In the genomic region with DNA sequence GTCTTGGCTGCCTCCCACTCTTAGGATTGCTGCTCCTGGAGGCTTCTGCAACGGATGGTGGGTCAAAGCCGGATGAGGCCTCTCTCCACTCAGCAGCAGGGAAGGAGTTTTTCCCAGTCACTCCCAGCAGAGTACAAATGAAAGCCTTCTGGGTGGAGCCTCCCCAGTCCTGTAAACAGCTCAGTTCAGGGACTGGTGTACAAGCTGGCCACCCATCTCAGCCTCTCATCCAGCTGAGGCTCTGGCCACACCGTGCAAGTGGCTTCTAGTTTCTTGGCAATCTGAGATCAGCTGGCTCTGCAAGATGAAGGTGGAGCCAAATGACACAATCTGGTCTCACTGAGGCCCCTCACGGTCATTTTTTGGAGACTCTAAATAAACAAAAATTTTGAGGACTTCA, we compare ENCODE assay signal across 20 cellular contexts. TPM values are rescaled to one million over a fixed set of nuclear protein-coding genes. Genes with fewer than 3 reads are reported as not detected.
A peak's percentile ranks its signal among the peaks of the same experiment; 100 is the strongest.
DNase-seq lines count a peak whose midpoint lies in the region; ATAC-seq and TF ChIP-seq lines count a peak whose summit lies in the region.
"Had no signal": no experiment of that assay in that cellular context is flagged by ENCODE, and none has a peak within 500 bp of the region (broad histone marks: within the 10 kb centered on the region; RNA-seq: fewer than 3 reads in every experiment).

No MANE protein-coding gene starts in this region.

- H3K27ac Mint-ChIP-seq in activated T-helper 2 cell treated with anti-CD3 and anti-CD28 coated beads, Interferon-gamma antibody, Interleukin-2, Interleukin-4, amounts not matched to agents 10 μg/mL and 5 μg/mL and 100 μg/mL, durations not matched to agents 14 hours and 24 hours and 36 hours = no peak overlapping the region

- intact Hi-C loops in left cardiac atrium (cut with DNase I) = no loop called here
- intact Hi-C loops in activated T-helper 2 cell treated with anti-CD3 and anti-CD28 coated beads, Interferon-gamma antibody, Interleukin-2, Interleukin-4, amounts not matched to agents 10 μg/mL and 5 μg/mL and 100 μg/mL, durations not matched to agents 14 hours and 24 hours and 36 hours (cut with micrococcal nuclease) = no loop called here

- no peaks in the 10 kb centered on the region for H3K9me3 Mint-ChIP-seq in activated T-helper 2 cell treated with anti-CD3 and anti-CD28 coated beads, Interferon-gamma antibody, Interleukin-2, Interleukin-4, amounts not matched to agents 10 μg/mL and 5 μg/mL and 100 μg/mL, durations not matched to agents 14 hours and 24 hours and 36 hours
- H3K9me3 Mint-ChIP-seq: CD8-positive, alpha-beta T cell; neural crest cell had no signal

- no peak overlapping the region for H3K4me3 Mint-ChIP-seq in activated T-helper 2 cell treated with anti-CD3 and anti-CD28 coated beads, Interferon-gamma antibody, Interleukin-2, Interleukin-4, amounts not matched to agents 10 μg/mL and 5 μg/mL and 100 μg/mL, durations not matched to agents 14 hours and 24 hours and 36 hours (ENCODE audit: low read depth)
- H3K4me3 Mint-ChIP-seq: CD8-positive, alpha-beta T cell; neural crest cell had no signal

- H3K27me3 Mint-ChIP-seq in activated T-helper 2 cell treated with anti-CD3 and anti-CD28 coated beads, Interferon-gamma antibody, Interleukin-2, Interleukin-4, amounts not matched to agents 10 μg/mL and 5 μg/mL and 100 μg/mL, durations not matched to agents 14 hours and 24 hours and 36 hours (ENCODE audit: low read depth) = no peaks in the 10 kb centered on the region

- ATAC-seq in left cardiac atrium = peak; percentile 75 to 87
- no peak for ATAC-seq in thoracic aorta (ENCODE audit: insufficient number of reproducible peaks, low FRiP score, low read depth)
- no peak for ATAC-seq in HG02678 (IDR thresholded peaks at IDR 0.05; ENCODE audit: unreplicated experiment)
- no peak for ATAC-seq in foreskin keratinocyte
- ATAC-seq: CD8-positive, alpha-beta T cell had no signal

- H3K4me3 ChIP-seq in adipocyte (ENCODE audit: low read length) (no peak overlapping the region), neutrophil (ENCODE audit: low read depth in 1 of 2, low read length in 1 of 2) (no peak overlapping the region), thoracic aorta (no peak overlapping the region)
- H3K4me3 ChIP-seq: breast epithelium, SJSA1 had no signal

- no peak for DNase-seq in adipocyte (ENCODE audit: low read depth)
- DNase-seq in left cardiac atrium = peak; percentile 61
- DNase-seq in thoracic aorta (ENCODE audit: low spot score) = no peak
- DNase-seq in foreskin keratinocyte = no peak
- DNase-seq in DMS 273 (lab: John Stamatoyannopoulos, UW; ENCODE audit: unreplicated experiment) = no peak
- no peak for DNase-seq in activated T-helper 2 cell treated with anti-CD3 and anti-CD28 coated beads, Interferon-gamma antibody, Interleukin-2, Interleukin-4, amounts not matched to agents 10 μg/mL and 5 μg/mL and 100 μg/mL, durations not matched to agents 14 hours and 24 hours and 36 hours (ENCODE audit: low spot score)
- DNase-seq: activated CD4-positive, alpha-beta T cell treated with anti-CD3 and anti-CD28 coated beads for 48 hours; activated CD8-positive, alpha-beta memory T cell treated with anti-CD3 and anti-CD28 coated beads, Interleukin-2, amount 50 U/mL, for 48 hours; activated naive CD4-positive, alpha-beta T cell treated with anti-CD3 and anti-CD28 coated beads, Interleukin-2, amount 50 U/mL, for 16 hours; CD8-positive, alpha-beta T cell; MV-4-11; NCI-H2029 treated with DMSO at 0.1 percent for 48 hours; NCI-H524; stimulated activated CD4-positive, alpha-beta T cell treated with anti-CD3 and anti-CD28 coated beads, Interleukin-2, amount 100 ng/mL, for 48 hours; stimulated activated CD8-positive, alpha-beta memory T cell treated with anti-CD3 and anti-CD28 coated beads, Interleukin-4, amount 100 ng/mL, for 48 hours had no signal

- peak overlapping the region; percentile 21 for H3K27ac ChIP-seq in neutrophil
- H3K27ac ChIP-seq in thoracic aorta = peak overlapping the region; percentile 31 to 43
- H3K27ac ChIP-seq in foreskin keratinocyte = no peak overlapping the region
- H3K27ac ChIP-seq: SJSA1 had no signal

- H3K4me1 ChIP-seq in adipocyte (ENCODE audit: control insufficient read depth, insufficient read depth, low read length) (peaks cover 54% of the 10 kb centered on the region), neutrophil (ENCODE audit: control insufficient read depth in 1 of 2, insufficient read depth in 1 of 2, low read depth in 1 of 2, low read length in 1 of 2) (no peaks in the 10 kb centered on the region), thoracic aorta (ENCODE audit: control insufficient read depth in 1 of 2, low read depth in 2 of 2) (peaks cover 0 to 19% of the 10 kb centered on the region in 2 donors), foreskin keratinocyte (no peaks in the 10 kb centered on the region)
- H3K4me1 ChIP-seq: breast epithelium, SJSA1 had no signal

- peaks cover 90% of the 10 kb centered on the region for H3K36me3 Mint-ChIP-seq in activated T-helper 2 cell treated with anti-CD3 and anti-CD28 coated beads, Interferon-gamma antibody, Interleukin-2, Interleukin-4, amounts not matched to agents 10 μg/mL and 5 μg/mL and 100 μg/mL, durations not matched to agents 14 hours and 24 hours and 36 hours (ENCODE audit: low read depth)

- TF ChIP-seq CTCF in neutrophil (IDR thresholded peaks at IDR 0.05) (no peak), thoracic aorta (IDR thresholded peaks at IDR 0.05) (no peak), foreskin keratinocyte (conservative IDR thresholded peaks at IDR 0.05) (no peak)

- H3K27me3 ChIP-seq in adipocyte (replicated peaks; ENCODE audit: control insufficient read depth, insufficient read depth, low read length) (no peaks in the 10 kb centered on the region), neutrophil (no peaks in the 10 kb centered on the region), thoracic aorta (replicated peaks; ENCODE audit: insufficient read depth) (no peaks in the 10 kb centered on the region), foreskin keratinocyte (no peaks in the 10 kb centered on the region)
- H3K27me3 ChIP-seq: breast epithelium, SJSA1 had no signal

- peak overlapping the region; percentile 73 for H3K9ac ChIP-seq in adipocyte (ENCODE audit: low read length)

- no peaks in the 10 kb centered on the region for H3K4me1 Mint-ChIP-seq in activated T-helper 2 cell treated with anti-CD3 and anti-CD28 coated beads, Interferon-gamma antibody, Interleukin-2, Interleukin-4, amounts not matched to agents 10 μg/mL and 5 μg/mL and 100 μg/mL, durations not matched to agents 14 hours and 24 hours and 36 hours (ENCODE audit: low read depth)
- H3K4me1 Mint-ChIP-seq: neural crest cell had no signal

- H3K9me3 ChIP-seq in adipocyte (ENCODE audit: control insufficient read depth, low read length) (no peaks in the 10 kb centered on the region), neutrophil (no peaks in the 10 kb centered on the region), thoracic aorta (no peaks in the 10 kb centered on the region)
- H3K9me3 ChIP-seq: breast epithelium, SJSA1 had no signal

- H3K36me3 ChIP-seq in adipocyte (ENCODE audit: control insufficient read depth, insufficient read depth, low read length, severe bottlenecking) (peaks cover 85% of the 10 kb centered on the region), neutrophil (peaks cover 100% of the 10 kb centered on the region), thoracic aorta (peaks cover 81% of the 10 kb centered on the region)

RNA-seq across cellular contexts. Expression of a gene that starts 10.0 kb away (rescaled TPM):
- total RNA-seq in left cardiac atrium = 1,000 to 10,000 TPM; 1,172 to 1,220 TPM
- 1,000 to 10,000 TPM; 1,240 to 1,874 TPM for total RNA-seq in thoracic aorta
- 6.9 and 13.2 TPM in 2 replicates for total RNA-seq in foreskin keratinocyte
- 12.7 and 26.6 TPM in 2 replicates for polyA plus RNA-seq in foreskin keratinocyte
- total RNA-seq in activated T-helper 2 cell treated with anti-CD3 and anti-CD28 coated beads, Interferon-gamma antibody, Interleukin-2, Interleukin-4, amounts not matched to agents 10 μg/mL and 5 μg/mL and 100 μg/mL, durations not matched to agents 14 hours and 24 hours and 36 hours = 0.46 TPM in 1 of 2 replicates, not detected in the other
- total RNA-seq: CD8-positive, alpha-beta T cell had no signal

RNA-seq across cellular contexts. Expression of a gene that starts 50.5 kb away (rescaled TPM):
- 100 to 1,000 TPM in 1 of 2 donors, 10 to 100 TPM in 1; 80.4 to 101 TPM for total RNA-seq in left cardiac atrium
- total RNA-seq in thoracic aorta = 100 to 1,000 TPM in 1 of 2 donors, 10 to 100 TPM in 1; 77.4 to 103 TPM
- total RNA-seq in foreskin keratinocyte = 128 and 133 TPM in 2 replicates
- polyA plus RNA-seq in foreskin keratinocyte = 96.5 and 98.1 TPM in 2 replicates
- 473 and 477 TPM in 2 replicates for total RNA-seq in activated T-helper 2 cell treated with anti-CD3 and anti-CD28 coated beads, Interferon-gamma antibody, Interleukin-2, Interleukin-4, amounts not matched to agents 10 μg/mL and 5 μg/mL and 100 μg/mL, durations not matched to agents 14 hours and 24 hours and 36 hours

Comparison
In these comparisons a context has a peak if more than half of its experiments do, and no peak if none do; other contexts are left out.
1. ATAC-seq: peak in left cardiac atrium (2 of 2); none in thoracic aorta (single experiment), HG02678 (single experiment) and foreskin keratinocyte (single experiment).
2. RNA of a gene that starts 10.0 kb away (total RNA-seq): 1,240 to 1,874 TPM in thoracic aorta and 1,172 to 1,220 TPM in left cardiac atrium; 6.9 to 13.2 TPM in foreskin keratinocyte and 0.46 TPM in activated T-helper 2 cell treated with anti-CD3 and anti-CD28 coated beads, Interferon-gamma antibody, Interleukin-2, Interleukin-4, amounts not matched to agents 10 μg/mL and 5 μg/mL and 100 μg/mL, durations not matched to agents 14 hours and 24 hours and 36 hours; every median in the first group is over 10 times any median in the second.